23 cellular contexts compared by ENCODE assay signal in genomic region chr21:37195078-37195477, GRCh38.
"Had no signal": no experiment of that assay in that cellular context is flagged by ENCODE, and none has a peak within 500 bp of the region (broad histone marks: within the 10 kb centered on the region; RNA-seq: fewer than 3 reads in every experiment).

No MANE protein-coding gene starts in this region.

- H3K4me1 ChIP-seq: left ventricle myocardium inferior, sigmoid colon, suprapubic skin had no signal

- DNase-seq: activated B cell treated with CpG ODN at 0.5 μM for 24 hours; activated CD8-positive, alpha-beta memory T cell treated with anti-CD3 and anti-CD28 coated beads, Interleukin-2, amount 10 ng/mL, durations not matched to agents 7 days and 5 days; activated CD8-positive, alpha-beta T cell treated with anti-CD3 and anti-CD28 coated beads, Interleukin-2, amount 10 ng/mL, durations not matched to agents 7 days and 5 days; activated gamma-delta T cell; effector memory CD8-positive, alpha-beta T cell; erythroblast; gastrocnemius medialis; islet precursor cell; left ventricle myocardium inferior; sigmoid colon; small intestine; stimulated activated CD4-positive, alpha-beta T cell treated with anti-CD3 and anti-CD28 coated beads, Interleukin-4, amount 100 ng/mL, for 24 hours; T-helper 1 cell had no signal

- H3K27me3 ChIP-seq: gastrocnemius medialis, hepatocyte, neutrophil, sigmoid colon, suprapubic skin, tibial nerve had no signal

- H3K27ac Mint-ChIP-seq: activated B cell treated with CpG ODN at 0.5 μM for 24 hours; activated CD8-positive, alpha-beta memory T cell treated with anti-CD3 and anti-CD28 coated beads, Interleukin-2, amount 10 ng/mL, durations not matched to agents 7 days and 5 days; activated CD8-positive, alpha-beta T cell treated with anti-CD3 and anti-CD28 coated beads, Interleukin-2, amount 10 ng/mL, durations not matched to agents 7 days and 5 days; activated naive CD8-positive, alpha-beta T cell; progenitor cell of endocrine pancreas; stimulated activated memory B cell treated with anti-CD40 and anti-IgM and Interleukin-4, amounts not matched to agents 10 μg/mL and 1 μg/mL and 100 μg/mL, for 72 hours had no signal

- H3K9me3 ChIP-seq: gastrocnemius medialis, left ventricle myocardium inferior, neutrophil, sigmoid colon, suprapubic skin, tibial nerve had no signal

- H3K27ac ChIP-seq: coronary artery, gastrocnemius medialis, hepatocyte, left ventricle myocardium inferior, neutrophil, sigmoid colon, suprapubic skin, tibial nerve had no signal

- H3K4me1 Mint-ChIP-seq: activated B cell treated with CpG ODN at 0.5 μM for 24 hours; nephron; stimulated activated memory B cell treated with anti-CD40 and anti-IgM and Interleukin-4, amounts not matched to agents 10 μg/mL and 1 μg/mL and 100 μg/mL, for 72 hours had no signal

- ATAC-seq: activated CD8-positive, alpha-beta memory T cell treated with anti-CD3 and anti-CD28 coated beads, Interleukin-2, amount 10 ng/mL, durations not matched to agents 7 days and 5 days; activated CD8-positive, alpha-beta T cell treated with anti-CD3 and anti-CD28 coated beads, Interleukin-2, amount 10 ng/mL, durations not matched to agents 7 days and 5 days; effector memory CD8-positive, alpha-beta T cell; gastrocnemius medialis; stimulated activated memory B cell treated with anti-CD40 and anti-IgM and Interleukin-4, amounts not matched to agents 10 μg/mL and 1 μg/mL and 100 μg/mL, for 72 hours had no signal

- H3K4me3 Mint-ChIP-seq: activated B cell treated with CpG ODN at 0.5 μM for 24 hours; activated CD8-positive, alpha-beta memory T cell treated with anti-CD3 and anti-CD28 coated beads, Interleukin-2, amount 10 ng/mL, durations not matched to agents 7 days and 5 days; activated CD8-positive, alpha-beta T cell treated with anti-CD3 and anti-CD28 coated beads, Interleukin-2, amount 10 ng/mL, durations not matched to agents 7 days and 5 days; activated naive CD8-positive, alpha-beta T cell; effector memory CD8-positive, alpha-beta T cell; nephron; stimulated activated memory B cell treated with anti-CD40 and anti-IgM and Interleukin-4, amounts not matched to agents 10 μg/mL and 1 μg/mL and 100 μg/mL, for 72 hours; T-helper 2 cell treated with Interferon-gamma antibody and Interleukin-4, amounts not matched to agents 5 μg/mL and 100 μg/mL, for 36 hours had no signal

- H3K4me3 ChIP-seq: coronary artery, gastrocnemius medialis, hepatocyte, left ventricle myocardium inferior, sigmoid colon, suprapubic skin, tibial nerve had no signal

- H3K9me3 Mint-ChIP-seq: activated B cell treated with CpG ODN at 0.5 μM for 24 hours; effector memory CD8-positive, alpha-beta T cell; nephron; stimulated activated memory B cell treated with anti-CD40 and anti-IgM and Interleukin-4, amounts not matched to agents 10 μg/mL and 1 μg/mL and 100 μg/mL, for 72 hours; T-helper 2 cell treated with Interferon-gamma antibody and Interleukin-4, amounts not matched to agents 5 μg/mL and 100 μg/mL, for 36 hours had no signal

- H3K27me3 Mint-ChIP-seq: activated B cell treated with CpG ODN at 0.5 μM for 24 hours; activated CD8-positive, alpha-beta memory T cell treated with anti-CD3 and anti-CD28 coated beads, Interleukin-2, amount 10 ng/mL, durations not matched to agents 7 days and 5 days; activated naive CD8-positive, alpha-beta T cell; effector memory CD8-positive, alpha-beta T cell; progenitor cell of endocrine pancreas; stimulated activated memory B cell treated with anti-CD40 and anti-IgM and Interleukin-4, amounts not matched to agents 10 μg/mL and 1 μg/mL and 100 μg/mL, for 72 hours had no signal
